ENCODE assay signal across 21 cellular contexts in the genomic region with DNA sequence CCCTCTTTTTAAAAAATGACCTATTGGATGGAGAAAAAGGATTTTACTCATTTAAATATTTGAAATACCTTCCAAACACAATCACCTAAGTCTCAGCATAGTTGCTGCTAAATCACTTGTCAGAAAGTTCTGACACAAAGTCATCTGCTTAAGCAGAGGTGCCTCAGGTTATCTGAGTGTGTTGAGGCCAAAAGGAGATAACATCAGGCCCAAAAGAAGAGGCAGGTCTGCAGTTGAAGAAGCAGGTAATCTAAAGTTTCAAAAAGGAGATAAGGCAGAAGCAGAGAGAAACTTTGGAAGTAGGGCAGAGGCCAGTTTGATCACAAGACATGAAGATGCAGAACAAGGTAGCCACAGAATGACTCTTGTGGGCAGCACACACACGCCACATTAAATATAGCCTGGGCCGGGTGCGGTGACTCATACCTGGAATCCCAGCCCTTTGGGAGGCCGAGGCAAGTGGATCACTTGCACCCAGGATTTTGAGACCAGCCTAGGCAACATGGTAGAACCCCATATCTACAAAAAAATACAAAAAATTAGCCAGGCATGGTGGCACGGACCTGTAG.
DNase-seq lines count a peak whose midpoint lies in the region; ATAC-seq lines count a peak whose summit lies in the region.
"Had no signal": no experiment of that assay in that cellular context is flagged by ENCODE, and none has a peak within 500 bp of the region (broad histone marks: within the 10 kb centered on the region; RNA-seq: fewer than 3 reads in every experiment).

No MANE protein-coding gene starts in this region.

- ATAC-seq in GM18502 (IDR thresholded peaks at IDR 0.05; ENCODE audit: poor library complexity, unreplicated experiment) (peak; percentile 88), GM21367 (IDR thresholded peaks at IDR 0.05; ENCODE audit: unreplicated experiment) (peak; percentile 55), HG03039 (IDR thresholded peaks at IDR 0.05; ENCODE audit: unreplicated experiment) (peak; percentile 51), HG03354 (IDR thresholded peaks at IDR 0.05; ENCODE audit: poor library complexity, severe bottlenecking, unreplicated experiment) (no peak), left ventricle myocardium superior (no peak), HG02623 (IDR thresholded peaks at IDR 0.05; ENCODE audit: unreplicated experiment) (no peak)
- ATAC-seq: activated CD4-positive, CD25-positive, alpha-beta regulatory T cell treated with anti-CD3 and anti-CD28 coated beads, Interleukin-2, amount 50 U/mL, for 24 hours; body of pancreas had no signal

- intact Hi-C loops in left ventricle myocardium superior (cut with micrococcal nuclease) = loop anchor here (10.0 kb wide), 1 partner anchor 371 kb away; no protein-coding TSS in a partner anchor
- intact Hi-C loops in posterior cingulate gyrus (cut with DNase I) = no loop called here

- DNase-seq in M059J (ENCODE audit: low read depth) (peak; percentile 46), left ventricle myocardium superior (no peak), posterior cingulate gyrus (no peak)
- DNase-seq: activated CD8-positive, alpha-beta memory T cell treated with anti-CD3 and anti-CD28 coated beads, Interleukin-2, amount 50 U/mL, for 4 hours; activated naive CD4-positive, alpha-beta T cell treated with Interleukin-2 at 50 U/mL for 16 hours; body of pancreas; dermis blood vessel endothelial cell; GDM1; glutamatergic neuron; HFFc6; NCI-H1694; NCI-H510A treated with DMSO at 0.1 percent for 48 hours; nephron progenitor cell; SIG-M5; stimulated activated CD4-positive, alpha-beta T cell treated with anti-CD3 and anti-CD28 coated beads, Interleukin-15, amount 100 ng/mL, for 24 hours had no signal

Comparison
In these comparisons a context has a peak if more than half of its experiments do, and no peak if none do; other contexts are left out.
1. ATAC-seq: peak in GM18502 (single experiment), GM21367 (single experiment) and HG03039 (single experiment); none in HG03354 (single experiment), left ventricle myocardium superior (single experiment) and HG02623 (single experiment).